20 cellular contexts compared by ENCODE assay signal in genomic region chr11:115141715-115142114, GRCh38.
"Had no signal": no experiment of that assay in that cellular context is flagged by ENCODE, and none has a peak within 500 bp of the region (broad histone marks: within the 10 kb centered on the region; RNA-seq: fewer than 3 reads in every experiment).

No MANE protein-coding gene starts in this region.

- DNase-seq: effector CD4-positive, alpha-beta T cell; foreskin fibroblast; heart left ventricle; left cardiac atrium; left lung; mammary epithelial cell; mesendoderm; midbrain; naive thymus-derived CD4-positive, alpha-beta T cell; nucleus accumbens; psoas muscle; right cardiac atrium; spleen; stimulated activated CD4-positive, alpha-beta T cell treated with anti-CD3 and anti-CD28 coated beads, Interleukin-4, amount 100 ng/mL, for 4 hours; stimulated activated naive CD8-positive, alpha-beta T cell treated with anti-CD3 and anti-CD28 coated beads, Interleukin-15, Interleukin-2, amounts not matched to agents 100 U/mL and 50 U/mL, for 24 hours; testis; tibial artery had no signal

- ATAC-seq: esophagus mucosa; gastroesophageal sphincter; heart left ventricle; left lung; naive thymus-derived CD4-positive, alpha-beta T cell; psoas muscle; right cardiac atrium; stimulated activated memory B cell treated with anti-CD40 and anti-IgM and Interleukin-4, amounts not matched to agents 10 μg/mL and 1 μg/mL and 100 μg/mL, for 72 hours; stimulated activated naive CD8-positive, alpha-beta T cell treated with anti-CD3 and anti-CD28 coated beads, Interleukin-15, Interleukin-2, amounts not matched to agents 100 U/mL and 50 U/mL, for 24 hours had no signal
